In the genomic region with DNA sequence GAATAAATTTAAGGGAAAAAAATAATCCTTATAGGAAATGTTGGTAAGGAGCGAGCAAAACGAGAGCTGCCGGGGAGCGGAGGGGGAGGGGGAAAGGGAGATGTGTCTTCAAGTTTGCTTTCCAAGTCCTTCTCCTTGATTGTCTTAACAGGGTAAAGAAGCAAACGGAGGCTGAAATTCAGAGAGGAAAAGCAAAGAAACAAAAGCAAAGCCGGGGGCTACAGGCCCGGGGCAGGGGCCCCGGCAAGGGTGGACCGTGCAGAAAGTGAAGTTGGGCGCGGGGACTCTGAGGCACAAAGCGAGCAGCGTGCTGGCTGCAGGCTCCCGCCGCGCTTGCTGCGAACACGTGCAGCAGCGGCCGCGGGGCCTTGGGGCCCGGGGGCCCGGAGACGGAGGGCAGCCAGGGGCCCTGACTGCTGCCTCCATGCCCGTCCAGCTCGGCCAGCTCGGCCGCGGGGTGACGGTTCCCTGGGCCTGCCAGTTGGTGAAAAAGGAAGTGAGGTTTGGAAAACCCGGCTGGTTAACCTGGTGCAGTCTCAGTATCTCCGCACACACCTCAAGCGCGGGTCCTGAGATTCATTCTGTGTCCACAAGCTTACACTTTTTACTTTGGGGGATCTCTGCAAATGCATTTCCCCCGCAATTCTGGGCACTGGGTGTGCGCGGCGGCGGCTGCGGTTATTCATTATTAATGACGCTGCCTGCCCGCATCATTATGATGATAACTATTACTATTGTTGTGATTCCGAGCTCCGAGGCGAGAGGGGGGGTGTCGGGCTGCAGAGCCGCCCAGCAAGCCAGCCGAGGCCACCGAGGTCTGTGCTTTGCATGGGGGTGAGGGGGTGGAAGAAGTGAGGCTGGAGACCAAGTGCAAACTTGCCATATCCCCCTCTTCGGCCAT, we compare ENCODE assay signal across 8 cellular contexts. TPM values are rescaled to one million over a fixed set of nuclear protein-coding genes. Genes with fewer than 3 reads are reported as not detected.
DNase-seq lines count a peak whose midpoint lies in the region; ATAC-seq and TF ChIP-seq lines count a peak whose summit lies in the region.

No MANE protein-coding gene starts in this region.

- CTCF ChIA-PET in activated CD4-positive, alpha-beta memory T cell treated with anti-CD3 and anti-CD28 coated beads, Interleukin-2, amount 10 ng/mL, durations not matched to agents 7 days and 5 days (lab: Charles Lee) = interaction anchor here (0.5 to 2.1 kb wide), 12 partner anchors 7 to 1525 kb away, joined by 3 to 8 read pairs (median 4); no protein-coding TSS in a partner anchor

- no peaks in the 10 kb centered on the region for H3K4me1 ChIP-seq in ACC112 (ENCODE audit: control insufficient read depth, insufficient read depth, low read length, unreplicated experiment)

- peaks cover 2% of the 10 kb centered on the region for H3K36me3 Mint-ChIP-seq in activated CD4-positive, alpha-beta memory T cell treated with anti-CD3 and anti-CD28 coated beads, Interleukin-2, amount 10 ng/mL, durations not matched to agents 7 days and 5 days (ENCODE audit: low read depth)

- H3K4me1 Mint-ChIP-seq in activated CD4-positive, alpha-beta memory T cell treated with anti-CD3 and anti-CD28 coated beads, Interleukin-2, amount 10 ng/mL, durations not matched to agents 7 days and 5 days = peaks cover 27% of the 10 kb centered on the region

- intact Hi-C loops in Right ventricle myocardium superior (cut with DNase I) = loop anchor here (5.0 to 10.0 kb wide), 2 partner anchors 212 to 435 kb away; no protein-coding TSS in a partner anchor

- H3K4me3 ChIP-seq in ACC112 (ENCODE audit: low read depth, low read length) (peak overlapping the region; percentile 84), GM12864 (ENCODE audit: low read depth, low read length) (peak overlapping the region; percentile 92)

- ATAC-seq in Right ventricle myocardium superior (ENCODE audit: poor library complexity) = peak; percentile 9

- DNase-seq in GM12864 (ENCODE audit: low read depth) (no peak), HT1080 (ENCODE audit: low read depth) (peak; percentile 54), Right ventricle myocardium superior (peak; percentile 63), retina (peak; percentile 91)
- DNase-seq in activated CD4-positive, alpha-beta memory T cell treated with anti-CD3 and anti-CD28 coated beads, Interleukin-2, amount 10 ng/mL, durations not matched to agents 7 days and 5 days = no peak
- DNase-seq in stimulated activated CD4-positive, alpha-beta T cell treated with anti-CD3 and anti-CD28 coated beads, Interleukin-4, amount 100 ng/mL, for 24 hours = no peak
- DNase-seq in activated CD4-positive, alpha-beta T cell treated with anti-CD3 and anti-CD28 coated beads, Interleukin-2, amount 50 U/mL, for 1 hour = no peak

- no peaks in the 10 kb centered on the region for H3K79me2 ChIP-seq in ACC112 (ENCODE audit: control insufficient read depth, insufficient read depth, low read length, unreplicated experiment)

- POLR2A ChIA-PET in activated CD4-positive, alpha-beta memory T cell treated with anti-CD3 and anti-CD28 coated beads, Interleukin-2, amount 10 ng/mL, durations not matched to agents 7 days and 5 days (lab: Charles Lee) = no interaction called here

- H3K36me3 ChIP-seq in ACC112 (ENCODE audit: insufficient read depth, low read length) = no peaks in the 10 kb centered on the region

- H3K27me3 Mint-ChIP-seq in activated CD4-positive, alpha-beta memory T cell treated with anti-CD3 and anti-CD28 coated beads, Interleukin-2, amount 10 ng/mL, durations not matched to agents 7 days and 5 days = peaks cover 78% of the 10 kb centered on the region

- H3K27ac Mint-ChIP-seq in activated CD4-positive, alpha-beta memory T cell treated with anti-CD3 and anti-CD28 coated beads, Interleukin-2, amount 10 ng/mL, durations not matched to agents 7 days and 5 days = no peak overlapping the region

- no peak overlapping the region for H3K27ac ChIP-seq in ACC112 (ENCODE audit: low read depth, low read length)

- TF ChIP-seq CTCF in GM12864 (IDR thresholded peaks at IDR 0.05; ENCODE audit: low read depth, low read length, missing control alignments) = no peak

- H2AFZ ChIP-seq in ACC112 (ENCODE audit: low read length, unreplicated experiment) = peak overlapping the region; percentile 82

- peaks cover 98% of the 10 kb centered on the region for H3K27me3 ChIP-seq in ACC112 (ENCODE audit: insufficient read depth, low read length)

- peak overlapping the region; percentile 74 for H3K4me3 Mint-ChIP-seq in activated CD4-positive, alpha-beta memory T cell treated with anti-CD3 and anti-CD28 coated beads, Interleukin-2, amount 10 ng/mL, durations not matched to agents 7 days and 5 days

- no peaks in the 10 kb centered on the region for H3K9me3 Mint-ChIP-seq in activated CD4-positive, alpha-beta memory T cell treated with anti-CD3 and anti-CD28 coated beads, Interleukin-2, amount 10 ng/mL, durations not matched to agents 7 days and 5 days

RNA-seq across cellular contexts. Expression of gene BCL11A, which starts 4.0 kb away (rescaled TPM):
- 9.8 and 15.6 TPM in 2 replicates for total RNA-seq in HT1080 (2014; rRNA removed; shearing (Covaris generic))
- polyA plus RNA-seq in HT1080 (2015; cell fraction: cytosol; rRNA removed) = 8.3 and 8.5 TPM in 2 replicates
- polyA plus RNA-seq in HT1080 (2015; cell fraction: nucleus; rRNA removed) = 11.6 and 13.6 TPM in 2 replicates
- total RNA-seq in activated CD4-positive, alpha-beta memory T cell treated with anti-CD3 and anti-CD28 coated beads, Interleukin-2, amount 10 ng/mL, durations not matched to agents 7 days and 5 days = not detected
- 31.6 TPM for total RNA-seq in Right ventricle myocardium superior

Comparison
In these comparisons a context has a peak if more than half of its experiments do, and no peak if none do; other contexts are left out.
1. DNase-seq: peak in HT1080 (single experiment), Right ventricle myocardium superior (single experiment) and retina (single experiment); none in GM12864 (single experiment), activated CD4-positive, alpha-beta memory T cell treated with anti-CD3 and anti-CD28 coated beads, Interleukin-2, amount 10 ng/mL, durations not matched to agents 7 days and 5 days (single experiment), stimulated activated CD4-positive, alpha-beta T cell treated with anti-CD3 and anti-CD28 coated beads, Interleukin-4, amount 100 ng/mL, for 24 hours (single experiment) and activated CD4-positive, alpha-beta T cell treated with anti-CD3 and anti-CD28 coated beads, Interleukin-2, amount 50 U/mL, for 1 hour (single experiment).
2. RNA of gene BCL11A, which starts 4.0 kb away (total RNA-seq): 31.6 TPM in Right ventricle myocardium superior (single experiment) and 9.8 to 15.6 TPM in HT1080; not detected in activated CD4-positive, alpha-beta memory T cell treated with anti-CD3 and anti-CD28 coated beads, Interleukin-2, amount 10 ng/mL, durations not matched to agents 7 days and 5 days; every median in the first group is over 10 times any median in the second.